8 cellular contexts compared by ENCODE assay signal in the genomic region with DNA sequence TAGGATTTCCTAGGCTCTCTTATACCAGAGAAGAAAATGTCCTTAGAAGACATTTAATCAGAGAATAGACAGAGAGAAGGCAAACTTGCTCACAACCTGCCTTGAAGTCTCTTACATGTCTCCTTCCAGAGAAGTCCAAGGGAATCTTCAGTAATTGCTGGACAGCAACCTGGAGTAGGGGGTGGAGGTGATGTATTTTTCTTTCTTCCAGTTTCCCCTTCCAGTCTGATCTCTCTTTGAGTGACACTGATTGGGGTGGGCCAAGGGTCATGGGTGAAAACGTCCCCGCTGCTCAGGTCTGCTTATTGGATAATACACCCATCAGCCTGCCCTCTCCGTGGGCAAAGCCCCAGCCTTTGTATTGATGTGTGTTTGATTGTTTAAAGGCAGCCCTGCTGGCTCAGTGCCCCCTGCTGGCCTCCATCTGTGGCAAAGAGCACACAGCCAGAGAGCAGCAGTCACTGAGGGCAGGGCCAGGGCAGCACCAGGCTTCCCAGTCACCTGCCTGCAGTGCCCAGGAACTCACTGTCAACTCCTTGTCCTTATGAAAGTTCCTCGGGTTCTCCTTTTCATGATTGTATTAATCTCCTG. TPM values are rescaled to one million over a fixed set of nuclear protein-coding genes. Genes with fewer than 3 reads are reported as not detected.
DNase-seq lines count a peak whose midpoint lies in the region; ATAC-seq and TF ChIP-seq lines count a peak whose summit lies in the region.

No MANE protein-coding gene starts in this region.

- peaks cover 0 to 18% (median 0%) of the 10 kb centered on the region in 4 donors for H3K36me3 ChIP-seq in esophagus muscularis mucosa
- H3K36me3 ChIP-seq in sigmoid colon: peaks cover 0 to 16% (median 0%) of the 10 kb centered on the region in 4 donors

- H3K9me3 Mint-ChIP-seq in activated CD4-positive, alpha-beta memory T cell treated with anti-CD3 and anti-CD28 coated beads for 36 hours: no peaks in the 10 kb centered on the region

- peak; percentile 48 for DNase-seq in COLO668 (lab: John Stamatoyannopoulos, UW; ENCODE audit: unreplicated experiment)
- no peak for DNase-seq in LNCaP clone FGC (ENCODE audit: low read depth)
- peak; percentile 58 for DNase-seq in activated CD4-positive, alpha-beta memory T cell treated with anti-CD3 and anti-CD28 coated beads for 36 hours
- DNase-seq in esophagus muscularis mucosa (ENCODE audit: extremely low spot score): no peak
- peak; percentile 20 to 25 (median 22) for DNase-seq in stimulated activated CD4-positive, alpha-beta T cell treated with anti-CD3 and anti-CD28 coated beads, Interleukin-1b, Interleukin-23, amount 100 ng/mL, for 24 hours (ENCODE audit: low read depth in 4 of 4, low spot score in 1 of 4)
- DNase-seq in NCI-H2081 treated with DMSO at 0.1 percent for 48 hours (lab: John Stamatoyannopoulos, UW): no peak
- DNase-seq in sigmoid colon: no peak

- 91% methylated on average over 4 of the region's 4 CpGs for WGBS in esophagus muscularis mucosa
- WGBS in sigmoid colon, 2 donors: 48 to 70% methylated on average over 4 of the region's 4 CpGs

- peak overlapping the region; percentile 70 to 85 (median 80) for H3K27ac ChIP-seq in esophagus muscularis mucosa (replicated peaks in 1 of 4)
- no peak overlapping the region for H3K27ac ChIP-seq in sigmoid colon

- TF ChIP-seq EP300 in esophagus muscularis mucosa (IDR thresholded peaks at IDR 0.05) (no peak), sigmoid colon (IDR thresholded peaks at IDR 0.05) (no peak)

- ATAC-seq in HG03135 (IDR thresholded peaks at IDR 0.05; ENCODE audit: unreplicated experiment): no peak

- no peaks in the 10 kb centered on the region for H3K36me3 Mint-ChIP-seq in activated CD4-positive, alpha-beta memory T cell treated with anti-CD3 and anti-CD28 coated beads for 36 hours

- POLR2A ChIA-PET in activated CD4-positive, alpha-beta memory T cell treated with anti-CD3 and anti-CD28 coated beads for 36 hours (lab: Charles Lee): no interaction called here

- TF ChIP-seq POLR2A in esophagus muscularis mucosa (IDR thresholded peaks at IDR 0.05; ENCODE audit: low read depth) (no peak), sigmoid colon (IDR thresholded peaks at IDR 0.05) (no peak)

- TF ChIP-seq CTCF in LNCaP clone FGC (IDR thresholded peaks at IDR 0.05; ENCODE audit: control insufficient read depth, extremely low read depth, insufficient read depth) (0 out of 2 replicates have a peak, but pooled peaks have one; percentile 5), esophagus muscularis mucosa (IDR thresholded peaks at IDR 0.05) (no peak), sigmoid colon (IDR thresholded peaks at IDR 0.05) (peak in 1 of 4 experiments; percentile 14)

- no peak overlapping the region for H3K4me3 ChIP-seq in LNCaP clone FGC (ENCODE audit: low read depth, low read length)
- no peak overlapping the region for H3K4me3 ChIP-seq in esophagus muscularis mucosa
- H3K4me3 ChIP-seq in sigmoid colon: no peak overlapping the region

- H3K27me3 ChIP-seq in esophagus muscularis mucosa (no peaks in the 10 kb centered on the region), sigmoid colon (no peaks in the 10 kb centered on the region)

- intact Hi-C loops in activated CD4-positive, alpha-beta memory T cell treated with anti-CD3 and anti-CD28 coated beads for 36 hours (cut with micrococcal nuclease): loop anchor here (1.0 kb wide), 1 partner anchor 145 kb away; no protein-coding TSS in a partner anchor
- intact Hi-C loops in esophagus muscularis mucosa (cut with DNase I): no loop called here
- intact Hi-C loops in sigmoid colon (cut with DNase I): no loop called here

- H3K4me1 ChIP-seq in esophagus muscularis mucosa: peaks cover 44 to 54% (median 48%) of the 10 kb centered on the region in 4 donors
- peaks cover 0 to 41% (median 33%) of the 10 kb centered on the region in 4 donors for H3K4me1 ChIP-seq in sigmoid colon

- no peak overlapping the region for H3K4me3 Mint-ChIP-seq in activated CD4-positive, alpha-beta memory T cell treated with anti-CD3 and anti-CD28 coated beads for 36 hours

- H3K27ac Mint-ChIP-seq in activated CD4-positive, alpha-beta memory T cell treated with anti-CD3 and anti-CD28 coated beads for 36 hours: no peak overlapping the region

- CTCF ChIA-PET in activated CD4-positive, alpha-beta memory T cell treated with anti-CD3 and anti-CD28 coated beads for 36 hours (lab: Charles Lee): interaction anchor here (0.7 to 3.4 kb wide), 10 partner anchors 11 to 186 kb away, joined by 3 to 19 read pairs (median 4); a partner anchor contains a TSS

- no peaks in the 10 kb centered on the region for H3K27me3 Mint-ChIP-seq in activated CD4-positive, alpha-beta memory T cell treated with anti-CD3 and anti-CD28 coated beads for 36 hours

- no peaks in the 10 kb centered on the region for H3K9me3 ChIP-seq in esophagus muscularis mucosa
- H3K9me3 ChIP-seq in sigmoid colon: no peaks in the 10 kb centered on the region

- no peaks in the 10 kb centered on the region for H3K4me1 Mint-ChIP-seq in activated CD4-positive, alpha-beta memory T cell treated with anti-CD3 and anti-CD28 coated beads for 36 hours (ENCODE audit: low read depth)

RNA-seq across cellular contexts. Expression of a gene that starts 35.7 kb away (rescaled TPM):
- total RNA-seq in activated CD4-positive, alpha-beta memory T cell treated with anti-CD3 and anti-CD28 coated beads for 36 hours: 100 to 1,000 TPM; 144 to 152 TPM
- total RNA-seq in esophagus muscularis mucosa (100 to 1,000 TPM; 170 to 231 (median 177) TPM), sigmoid colon (100 to 1,000 TPM in 2 of 4 donors, 10 to 100 TPM in 2; 79.5 to 121 (median 93.7) TPM)
- polyA plus RNA-seq in sigmoid colon: 100 to 1,000 TPM in 1 of 3 donors, 10 to 100 TPM in 2; 16.6 to 115 (median 16.8) TPM

Comparison
In these comparisons a context has a peak if more than half of its experiments do, and no peak if none do; other contexts are left out.
1. DNase-seq: peak in COLO668 (single experiment), activated CD4-positive, alpha-beta memory T cell treated with anti-CD3 and anti-CD28 coated beads for 36 hours (single experiment) and stimulated activated CD4-positive, alpha-beta T cell treated with anti-CD3 and anti-CD28 coated beads, Interleukin-1b, Interleukin-23, amount 100 ng/mL, for 24 hours (4 of 4); none in LNCaP clone FGC (single experiment), esophagus muscularis mucosa (single experiment), NCI-H2081 treated with DMSO at 0.1 percent for 48 hours (single experiment) and sigmoid colon (single experiment).
2. H3K27ac ChIP-seq: peak in esophagus muscularis mucosa (4 of 4); none in sigmoid colon (0 of 4).